In genomic region chr22:18044548-18045271, GRCh38 we compare ENCODE assay signal across 12 cellular contexts. TPM values are rescaled to one million over a fixed set of nuclear protein-coding genes. Genes with fewer than 3 reads are reported as not detected.
DNase-seq lines count a peak whose midpoint lies in the region; ATAC-seq and TF ChIP-seq lines count a peak whose summit lies in the region.
"Had no signal": no experiment of that assay in that cellular context is flagged by ENCODE, and none has a peak within 500 bp of the region (broad histone marks: within the 10 kb centered on the region; RNA-seq: fewer than 3 reads in every experiment).

No MANE protein-coding gene starts in this region.

- H3K79me2 ChIP-seq in fibroblast of lung (ENCODE audit: control insufficient read depth, insufficient read depth, low read length) = no peaks in the 10 kb centered on the region

- peaks cover 12% of the 10 kb centered on the region for H3K4me1 ChIP-seq in fibroblast of lung (ENCODE audit: control insufficient read depth, extremely low read depth, insufficient read depth, low read length)

- no peaks in the 10 kb centered on the region for H3K36me3 ChIP-seq in fibroblast of lung (ENCODE audit: control insufficient read depth, insufficient read depth, low read length)
- H3K36me3 ChIP-seq: neutrophil had no signal

- H3K4me3 Mint-ChIP-seq in neural crest cell = no peak overlapping the region
- H3K4me3 Mint-ChIP-seq: B cell had no signal

- POLR2A ChIA-PET in AG04450 (lab: Yijun Ruan, JAX) = interaction anchor here (1.1 kb wide), 1 partner anchor 24 kb away, joined by 5 read pairs; no protein-coding TSS in a partner anchor

- H3K27ac ChIP-seq in AG04450 (ENCODE audit: low read depth, low read length) = peak overlapping the region; percentile 73
- H3K27ac ChIP-seq in fibroblast of lung (ENCODE audit: insufficient read depth, low read length) = no peak overlapping the region
- H3K27ac ChIP-seq: neutrophil had no signal

- H2AFZ ChIP-seq in fibroblast of lung (ENCODE audit: low read length) = peak overlapping the region; percentile 36

- peak overlapping the region; percentile 30 for H3K27ac Mint-ChIP-seq in neural crest cell (ENCODE audit: unreplicated experiment)

- ATAC-seq in GM21390 (IDR thresholded peaks at IDR 0.05; ENCODE audit: unreplicated experiment) = no peak

- TF ChIP-seq CTCF in AG04450 (IDR thresholded peaks at IDR 0.05; ENCODE audit: low read depth, low read length) = no peak
- TF ChIP-seq CTCF in fibroblast of lung (conservative IDR thresholded peaks at IDR 0.05 in 1 of 2, IDR thresholded peaks at IDR 0.05 in 1 of 2; ENCODE audit: low read depth in 1 of 2, low read length in 2 of 2) = no peak
- TF ChIP-seq CTCF in neural crest cell (conservative IDR thresholded peaks at IDR 0.05) = no peak
- no peak for TF ChIP-seq CTCF in GM10266 (IDR thresholded peaks at IDR 0.05; ENCODE audit: control insufficient read depth, insufficient read depth, low read depth, missing control alignments)

- H4K20me1 ChIP-seq in fibroblast of lung (ENCODE audit: control insufficient read depth, extremely low read depth, insufficient read depth, low read length) = no peaks in the 10 kb centered on the region

- peak overlapping the region; percentile 45 for H3K4me2 ChIP-seq in fibroblast of lung (ENCODE audit: extremely low read depth, insufficient read depth, low read length)

- H3K9me3 Mint-ChIP-seq in neural crest cell = no peaks in the 10 kb centered on the region

- H3K9ac ChIP-seq in fibroblast of lung (ENCODE audit: insufficient read depth, low read length) = no peak overlapping the region

- no peaks in the 10 kb centered on the region for H3K36me3 Mint-ChIP-seq in neural crest cell (ENCODE audit: low read depth)

- H3K27me3 ChIP-seq in AG04450 (ENCODE audit: control insufficient read depth, insufficient read depth, low read length) (no peaks in the 10 kb centered on the region), fibroblast of lung (ENCODE audit: control insufficient read depth, insufficient read depth, low read length) (no peaks in the 10 kb centered on the region)

- no peaks in the 10 kb centered on the region for H3K27me3 Mint-ChIP-seq in neural crest cell (ENCODE audit: low read depth)
- H3K27me3 Mint-ChIP-seq: B cell had no signal

- CTCF ChIA-PET in AG04450 (lab: Charles Lee) = interaction anchor here (2.2 kb wide), 1 partner anchor 31 kb away, joined by 6 read pairs; no protein-coding TSS in a partner anchor

- DNase-seq in AG04450 (ENCODE audit: low read depth, low spot score) (no peak), NCI-H510A treated with DMSO at 0.1 percent for 48 hours (lab: John Stamatoyannopoulos, UW) (peak; percentile 48), fibroblast of lung (ENCODE audit: low read depth in 2 of 2) (peak; percentile 56 to 95), neural crest cell (ENCODE audit: low read depth, low spot score) (no peak), GM10266 (ENCODE audit: extremely low spot score) (no peak), NAMALWA (ENCODE audit: low spot score) (no peak), islet precursor cell (no peak)
- DNase-seq: activated naive CD4-positive, alpha-beta T cell treated with anti-CD3 and anti-CD28 coated beads, Interleukin-2, amount 50 U/mL, for 16 hours; foreskin melanocyte had no signal

- H3K9me3 ChIP-seq in AG04450 (ENCODE audit: control insufficient read depth, insufficient read depth, low read length) = peaks cover 8% of the 10 kb centered on the region; the same call in 1 of the 2 replicates
- no peaks in the 10 kb centered on the region for H3K9me3 ChIP-seq in fibroblast of lung (ENCODE audit: control insufficient read depth, insufficient read depth, low read depth, low read length)
- H3K9me3 ChIP-seq: neutrophil had no signal

- no peak overlapping the region for H3K4me3 ChIP-seq in AG04450 (ENCODE audit: low read depth, low read length)
- H3K4me3 ChIP-seq in fibroblast of lung (replicated peaks in 1 of 4; ENCODE audit: control extremely low read depth in 1 of 4, insufficient read depth in 1 of 4, low read depth in 3 of 4, low read length in 4 of 4) = no peak overlapping the region

- peaks cover 15% of the 10 kb centered on the region for H3K4me1 Mint-ChIP-seq in neural crest cell

RNA-seq across cellular contexts. Expression of gene MICAL3, which starts 20.3 kb away (rescaled TPM):
- polyA plus RNA-seq in AG04450 (2011; rRNA removed) = 17.8 and 18.5 TPM in 2 replicates
- 29.1 and 40.9 TPM in 2 replicates for polyA minus RNA-seq in AG04450 (2011; rRNA and poly(A)+ RNA removed)
- 12.1 and 22.6 TPM in 2 replicates for total RNA-seq in fibroblast of lung
- polyA plus RNA-seq in fibroblast of lung = 10.8 and 19.2 TPM in 2 replicates
- polyA plus RNA-seq in fibroblast of lung (2012) = 15.0 and 18.4 TPM in 2 replicates
- polyA minus RNA-seq in fibroblast of lung (ENCODE audit: low replicate concordance) = 33.1 and 45.2 TPM in 2 replicates
- total RNA-seq in neural crest cell = 84.5 and 87.1 TPM in 2 replicates

RNA-seq across cellular contexts. Expression of gene PEX26, which starts 33.1 kb away (rescaled TPM):
- 20.8 and 24.8 TPM in 2 replicates for polyA plus RNA-seq in AG04450 (2011; rRNA removed)
- 27.3 and 35.8 TPM in 2 replicates for polyA minus RNA-seq in AG04450 (2011; rRNA and poly(A)+ RNA removed)
- total RNA-seq in fibroblast of lung = 7.4 and 13.2 TPM in 2 replicates
- 14.5 and 21.0 TPM in 2 replicates for polyA plus RNA-seq in fibroblast of lung
- 23.9 and 28.2 TPM in 2 replicates for polyA plus RNA-seq in fibroblast of lung (2012)
- 74.8 and 81.1 TPM in 2 replicates for polyA minus RNA-seq in fibroblast of lung (ENCODE audit: low replicate concordance)
- total RNA-seq in neural crest cell = 44.9 and 46.0 TPM in 2 replicates

Comparison
In these comparisons a context has a peak if more than half of its experiments do, and no peak if none do; other contexts are left out.
1. DNase-seq: peak in NCI-H510A treated with DMSO at 0.1 percent for 48 hours (single experiment) and fibroblast of lung (2 of 2); none in AG04450 (single experiment), neural crest cell (single experiment), GM10266 (single experiment), NAMALWA (single experiment) and islet precursor cell (single experiment).